ENCODE assay signal across 8 cellular contexts in the genomic region with DNA sequence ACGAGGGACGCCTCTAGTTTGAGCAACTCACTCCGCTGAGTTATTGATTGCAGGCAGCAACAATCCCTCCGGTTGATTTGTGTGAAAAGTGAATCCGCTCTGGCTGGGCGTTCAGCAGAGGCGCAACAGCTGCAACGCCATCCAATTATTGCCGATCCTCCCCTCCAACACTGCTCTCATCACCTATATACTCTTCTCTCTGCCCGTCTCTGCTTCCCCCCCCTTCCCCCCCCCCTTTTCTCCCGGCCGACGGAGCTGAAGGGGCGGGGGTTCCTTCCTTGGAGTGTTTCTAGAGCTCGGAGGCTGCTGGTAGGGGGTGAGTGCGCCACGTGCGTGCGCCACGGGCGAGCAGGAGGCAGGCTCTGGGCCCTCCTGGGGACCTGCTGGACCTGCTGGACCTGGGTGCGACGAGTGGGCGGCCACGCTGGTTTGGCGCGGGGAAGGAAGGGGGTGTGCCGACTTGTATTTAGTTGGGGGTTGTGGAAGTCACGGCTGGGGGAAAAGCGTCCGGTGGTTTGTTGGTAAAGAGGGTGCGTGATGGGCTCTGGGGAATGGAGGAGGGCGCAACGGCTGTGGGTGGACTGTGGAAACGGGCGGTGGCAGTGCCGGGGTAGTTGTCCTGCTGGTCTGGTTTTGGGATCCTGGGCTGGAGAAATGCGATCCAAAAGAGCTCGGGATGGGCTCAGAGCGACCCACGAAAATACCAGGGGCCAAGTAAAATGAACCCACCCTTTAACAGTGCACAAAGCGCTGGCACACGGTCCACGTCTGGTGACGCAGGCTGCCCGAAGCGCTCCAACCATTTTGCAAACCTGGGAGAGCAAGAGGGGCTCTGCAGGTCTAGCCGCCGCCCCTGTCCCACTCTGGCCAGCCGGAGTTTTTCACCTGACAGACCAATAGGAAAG. TPM values are rescaled to one million over a fixed set of nuclear protein-coding genes. Genes with fewer than 3 reads are reported as not detected.
A peak's percentile ranks its signal among the peaks of the same experiment; 100 is the strongest.
DNase-seq lines count a peak whose midpoint lies in the region; ATAC-seq and TF ChIP-seq lines count a peak whose summit lies in the region.

No MANE protein-coding gene starts in this region.

- no peaks in the 10 kb centered on the region for H4K20me1 ChIP-seq in SK-N-SH (ENCODE audit: insufficient read depth)

- H3K79me2 ChIP-seq in SK-N-SH (ENCODE audit: insufficient read depth) = no peaks in the 10 kb centered on the region

- POLR2A ChIA-PET in SK-N-SH (lab: Yijun Ruan, JAX) = no interaction called here

- peaks cover 10% of the 10 kb centered on the region for H3F3A ChIP-seq in SK-N-SH (replicated peaks; ENCODE audit: insufficient read depth)

- H3K9ac ChIP-seq in SK-N-SH = no peak overlapping the region

- H3K27ac Mint-ChIP-seq in natural killer cell = peak overlapping the region in 1 of 2 donors; percentile 44

- no peaks in the 10 kb centered on the region for H3K36me3 ChIP-seq in SK-N-SH (replicated peaks in 1 of 2; ENCODE audit: control insufficient read depth in 1 of 2, insufficient read depth in 2 of 2, low read length in 1 of 2)

- H2AFZ ChIP-seq in SK-N-SH (ENCODE audit: low read depth) = peak overlapping the region; percentile 89

- H3K9me2 ChIP-seq in SK-N-SH = no peaks in the 10 kb centered on the region

- peak; percentile 70 for DNase-seq in SK-N-SH
- DNase-seq in fibroblast of peridontal ligament (ENCODE audit: extremely low read depth) = peak; percentile 43
- DNase-seq in natural killer cell = no peak
- no peak for DNase-seq in HUDEP-2 (lab: John Stamatoyannopoulos, UW; ENCODE audit: unreplicated experiment in 76 of 76)
- DNase-seq in central memory CD4-positive, alpha-beta T cell = no peak
- DNase-seq in NCI-H1417 (lab: John Stamatoyannopoulos, UW) = no peak

- 23% methylated on average over 49 of the region's 50 CpGs for WGBS in SK-N-SH (ENCODE audit: low lambda C conversion rate)

- H3K4me1 ChIP-seq in SK-N-SH (ENCODE audit: control insufficient read depth in 1 of 2, insufficient read depth in 2 of 2, low read depth in 1 of 2, low read length in 1 of 2) = peaks cover 0 to 2% of the 10 kb centered on the region in 2 experiments; a peak in 2 of 4 replicates

- H3K4me3 Mint-ChIP-seq in natural killer cell = peak overlapping the region; percentile 77

- no peak overlapping the region; a peak in 1 of 4 replicates for H3K27ac ChIP-seq in SK-N-SH (ENCODE audit: low read depth in 2 of 2, low read length in 1 of 2)

- H3K27me3 Mint-ChIP-seq in natural killer cell (ENCODE audit: low read depth in 2 of 2) = peaks cover 27 to 39% of the 10 kb centered on the region in 2 donors

- H3K36me3 Mint-ChIP-seq in natural killer cell = no peaks in the 10 kb centered on the region

- CTCF ChIA-PET in SK-N-SH (lab: Yijun Ruan, JAX) = interaction anchor here (0.9 to 1.2 kb wide), 2 partner anchors 9 to 60 kb away, joined by 3 read pairs; no protein-coding TSS in a partner anchor

- peaks cover 10 to 19% of the 10 kb centered on the region in 2 donors for H3K4me1 Mint-ChIP-seq in natural killer cell

- intact Hi-C loops in natural killer cell (cut with micrococcal nuclease) = loop anchor here (10.0 kb wide), 1 partner anchor 425 kb away; no protein-coding TSS in a partner anchor

- H3K4me2 ChIP-seq in SK-N-SH = peak overlapping the region; percentile 81

- ATAC-seq in GM18907 (IDR thresholded peaks at IDR 0.05; ENCODE audit: unreplicated experiment) (peak; percentile 49), HG02884 (IDR thresholded peaks at IDR 0.05; ENCODE audit: unreplicated experiment) (peak; percentile 30), natural killer cell (peak; percentile 18 to 39 (median 38))

- peak overlapping the region; percentile 50 to 58 for H3K4me3 ChIP-seq in SK-N-SH (ENCODE audit: low read depth in 2 of 2, low read length in 1 of 2)

- no peak for TF ChIP-seq CTCF in SK-N-SH (IDR thresholded peaks at IDR 0.05)
- no peak for TF ChIP-seq CTCF in natural killer cell (IDR thresholded peaks at IDR 0.05)

- no peaks in the 10 kb centered on the region for H3K9me3 Mint-ChIP-seq in natural killer cell

- no peak for TF ChIP-seq RAD21 in SK-N-SH (IDR thresholded peaks at IDR 0.05; ENCODE audit: low read length)

- no peaks in the 10 kb centered on the region for H3K27me3 ChIP-seq in SK-N-SH (ENCODE audit: insufficient read depth)

- H3K9me3 ChIP-seq in SK-N-SH = no peaks in the 10 kb centered on the region

- no peak for TF ChIP-seq EP300 in SK-N-SH (IDR thresholded peaks at IDR 0.05; ENCODE audit: borderline replicate concordance in 1 of 2, low read depth in 1 of 2, low read length in 1 of 2)

TF ChIP-seq in SK-N-SH, 30 proteins besides CTCF, POLR2A, EP300 and RAD21:
- TF ChIP-seq SIN3A (IDR thresholded peaks at IDR 0.05; ENCODE audit: borderline replicate concordance, low read depth, low read length) (no peak), MXI1 (IDR thresholded peaks at IDR 0.05; ENCODE audit: low read depth, low read length) (peak; percentile 36; the same call in 1 of the 2 replicates)
- TF ChIP-seq, protein P1, sequence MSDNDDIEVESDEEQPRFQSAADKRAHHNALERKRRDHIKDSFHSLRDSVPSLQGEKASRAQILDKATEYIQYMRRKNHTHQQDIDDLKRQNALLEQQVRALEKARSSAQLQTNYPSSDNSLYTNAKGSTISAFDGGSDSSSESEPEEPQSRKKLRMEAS (IDR thresholded peaks at IDR 0.05; ENCODE audit: low read depth) = peak; percentile 66

RNA-seq across cellular contexts. Expression of a gene that starts 6.4 kb away (rescaled TPM):
- polyA plus RNA-seq in SK-N-SH (2012; rRNA removed) = 0.93 and 1.2 TPM in 2 replicates
- polyA plus RNA-seq in SK-N-SH (2012; cell fraction: cytosol; rRNA removed) = 1.4 and 1.6 TPM in 2 replicates
- polyA plus RNA-seq in SK-N-SH (2012; cell fraction: nucleus; rRNA removed) = 1.0 and 1.2 TPM in 2 replicates
- 10 to 100 TPM in 2 of 3 donors, 1 to 10 TPM in 1; 9.2 to 22.0 (median 18.3) TPM for total RNA-seq in natural killer cell

Comparison
In these comparisons a context has a peak if more than half of its experiments do, and no peak if none do; other contexts are left out.
1. DNase-seq: peak in SK-N-SH (single experiment) and fibroblast of peridontal ligament (single experiment); none in natural killer cell (single experiment), HUDEP-2 (0 of 76), central memory CD4-positive, alpha-beta T cell (single experiment) and NCI-H1417 (0 of 3).
2. Peak in every context shown above with its lines, with median percentiles within 50 percentile points of each other: ATAC-seq.